In genomic region chr5:146541956-146542849, GRCh38 we compare ENCODE assay signal across 1 cellular context.
A peak's percentile ranks its signal among the peaks of the same experiment; 100 is the strongest.
TF ChIP-seq lines count a peak whose summit lies in the region.

No MANE protein-coding gene starts in this region.

TF ChIP-seq in HepG2, 621 proteins besides CTCF, POLR2A, EP300 and RAD21 (continued from another document):
- TF ChIP-seq KDM2A (CRISPR knock-in tag; IDR thresholded peaks at IDR 0.05; ENCODE audit: borderline replicate concordance, low read depth) (peak; percentile 45; the same call in 1 of the 2 replicates), ZSCAN25 (CRISPR knock-in tag; IDR thresholded peaks at IDR 0.05) (no peak), SMC3 (IDR thresholded peaks at IDR 0.05; ENCODE audit: low read length) (peak; percentile 39), DR1 (CRISPR knock-in tag; IDR thresholded peaks at IDR 0.05) (no peak), ZBTB7A (CRISPR knock-in tag; IDR thresholded peaks at IDR 0.05) (no peak), MLXIP (CRISPR knock-in tag; IDR thresholded peaks at IDR 0.05; ENCODE audit: borderline replicate concordance) (no peak), ZNF564 (CRISPR knock-in tag; IDR thresholded peaks at IDR 0.05) (no peak), HINFP (CRISPR knock-in tag; IDR thresholded peaks at IDR 0.05; ENCODE audit: low read depth) (peak; percentile 91), XRCC5 (optimal IDR thresholded peaks at IDR 0.05; ENCODE audit: low read length) (peak; percentile 55), DMAP1 (CRISPR knock-in tag; IDR thresholded peaks at IDR 0.05) (no peak), ZNF512B (CRISPR knock-in tag; IDR thresholded peaks at IDR 0.05; ENCODE audit: borderline replicate concordance) (no peak), ZNF749 (CRISPR knock-in tag; IDR thresholded peaks at IDR 0.05; ENCODE audit: borderline replicate concordance) (no peak), ZNF331 (CRISPR knock-in tag; IDR thresholded peaks at IDR 0.05) (no peak), ZBTB3 (CRISPR knock-in tag; IDR thresholded peaks at IDR 0.05; ENCODE audit: borderline replicate concordance, low read depth) (no peak), PRMT3 (CRISPR knock-in tag; IDR thresholded peaks at IDR 0.05; ENCODE audit: borderline replicate concordance, low read depth) (no peak), CBX5 (CRISPR knock-in tag; IDR thresholded peaks at IDR 0.05; ENCODE audit: borderline replicate concordance) (no peak), GMEB2 (CRISPR knock-in tag; IDR thresholded peaks at IDR 0.05; ENCODE audit: low read depth) (no peak), ZNF296 (CRISPR knock-in tag; conservative IDR thresholded peaks at IDR 0.05) (no peak), RFX5 (IDR thresholded peaks at IDR 0.05; ENCODE audit: low read depth, low read length) (no peak), ZNF337 (CRISPR knock-in tag; IDR thresholded peaks at IDR 0.05; ENCODE audit: borderline replicate concordance, low read depth) (no peak), KDM5A (IDR thresholded peaks at IDR 0.05; ENCODE audit: borderline replicate concordance, low read length) (no peak)
